In genomic region chr3:150784747-150785125, GRCh38 we compare ENCODE assay signal across 26 cellular contexts. TPM values are rescaled to one million over a fixed set of nuclear protein-coding genes. Genes with fewer than 3 reads are reported as not detected.
DNase-seq lines count a peak whose midpoint lies in the region; ATAC-seq lines count a peak whose summit lies in the region.
"Had no signal": no experiment of that assay in that cellular context is flagged by ENCODE, and none has a peak within 500 bp of the region (broad histone marks: within the 10 kb centered on the region; RNA-seq: fewer than 3 reads in every experiment).

No MANE protein-coding gene starts in this region.

- DNase-seq in activated naive CD4-positive, alpha-beta T cell treated with Interleukin-2 at 50 U/mL for 16 hours = no peak
- peak; percentile 20 for DNase-seq in MG63
- no peak for DNase-seq in activated naive CD8-positive, alpha-beta T cell treated with anti-CD3 and anti-CD28 coated beads for 36 hours
- no peak for DNase-seq in NCI-H1092 (lab: John Stamatoyannopoulos, UW)
- DNase-seq in NCI-H1436 treated with DMSO at 0.1 percent for 48 hours (lab: John Stamatoyannopoulos, UW) = no peak
- DNase-seq: activated CD4-positive, alpha-beta T cell treated with anti-CD3 and anti-CD28 coated beads, Interleukin-2, amount 50 U/mL, for 1 hour; caudate nucleus; COR-L47; DMS53; esophagus squamous epithelium; KBM-7; left colon; NCI-H146; NCI-H2107; NCI-H82; right cardiac atrium; SK-N-SH; stimulated activated CD4-positive, alpha-beta T cell treated with anti-CD3 and anti-CD28 coated beads, Interleukin-2, amount 100 ng/mL, for 24 hours; substantia nigra had no signal

- ATAC-seq in stimulated activated memory B cell treated with anti-CD40 and anti-IgM and Interleukin-4, amounts not matched to agents 10 μg/mL and 1 μg/mL and 100 μg/mL, for 72 hours = no peak
- ATAC-seq: left colon, right cardiac atrium had no signal

- H3K36me3 Mint-ChIP-seq in activated naive CD4-positive, alpha-beta T cell treated with anti-CD3 and anti-CD28 coated beads, Interleukin-2, amount 50 U/mL, for 24 hours = no peaks in the 10 kb centered on the region
- no peaks in the 10 kb centered on the region for H3K36me3 Mint-ChIP-seq in activated naive CD8-positive, alpha-beta T cell treated with anti-CD3 and anti-CD28 coated beads for 36 hours
- H3K36me3 Mint-ChIP-seq in stimulated activated memory B cell treated with anti-CD40 and anti-IgM and Interleukin-4, amounts not matched to agents 10 μg/mL and 1 μg/mL and 100 μg/mL, for 72 hours = no peaks in the 10 kb centered on the region
- H3K36me3 Mint-ChIP-seq: type B pancreatic cell had no signal

- no peaks in the 10 kb centered on the region for H3K27me3 ChIP-seq in MG63
- H3K27me3 ChIP-seq: ascending aorta had no signal

- no peaks in the 10 kb centered on the region for H3K9me3 Mint-ChIP-seq in activated naive CD4-positive, alpha-beta T cell treated with anti-CD3 and anti-CD28 coated beads, Interleukin-2, amount 50 U/mL, for 24 hours
- no peaks in the 10 kb centered on the region for H3K9me3 Mint-ChIP-seq in activated naive CD8-positive, alpha-beta T cell treated with anti-CD3 and anti-CD28 coated beads for 36 hours
- H3K9me3 Mint-ChIP-seq in stimulated activated memory B cell treated with anti-CD40 and anti-IgM and Interleukin-4, amounts not matched to agents 10 μg/mL and 1 μg/mL and 100 μg/mL, for 72 hours = no peaks in the 10 kb centered on the region
- H3K9me3 Mint-ChIP-seq: neural crest cell, type B pancreatic cell had no signal

- no peaks in the 10 kb centered on the region for H3K9me3 ChIP-seq in MG63
- H3K9me3 ChIP-seq: ascending aorta; BLaER1 treated with 17β-estradiol and CSF1 and Interleukin-3, amounts not matched to agents 10 nM and 100 nM; esophagus squamous epithelium; HAP-1; SK-N-SH had no signal

- peak overlapping the region; percentile 98 for H3K27ac Mint-ChIP-seq in activated naive CD4-positive, alpha-beta T cell treated with anti-CD3 and anti-CD28 coated beads, Interleukin-2, amount 50 U/mL, for 24 hours
- H3K27ac Mint-ChIP-seq in activated naive CD8-positive, alpha-beta T cell treated with anti-CD3 and anti-CD28 coated beads for 36 hours = peak overlapping the region; percentile 88
- H3K27ac Mint-ChIP-seq in stimulated activated memory B cell treated with anti-CD40 and anti-IgM and Interleukin-4, amounts not matched to agents 10 μg/mL and 1 μg/mL and 100 μg/mL, for 72 hours = peak overlapping the region; percentile 66
- H3K27ac Mint-ChIP-seq: type B pancreatic cell had no signal

- H3K36me3 ChIP-seq in MG63 = no peaks in the 10 kb centered on the region
- H3K36me3 ChIP-seq: ascending aorta; BLaER1 treated with 17β-estradiol and CSF1 and Interleukin-3, amounts not matched to agents 10 nM and 100 nM; esophagus squamous epithelium; HAP-1 had no signal

- peak overlapping the region; percentile 58 for H3K4me3 Mint-ChIP-seq in activated naive CD4-positive, alpha-beta T cell treated with anti-CD3 and anti-CD28 coated beads, Interleukin-2, amount 50 U/mL, for 24 hours
- no peak overlapping the region for H3K4me3 Mint-ChIP-seq in activated naive CD8-positive, alpha-beta T cell treated with anti-CD3 and anti-CD28 coated beads for 36 hours
- H3K4me3 Mint-ChIP-seq in stimulated activated memory B cell treated with anti-CD40 and anti-IgM and Interleukin-4, amounts not matched to agents 10 μg/mL and 1 μg/mL and 100 μg/mL, for 72 hours = no peak overlapping the region
- H3K4me3 Mint-ChIP-seq: neural crest cell, type B pancreatic cell had no signal

- H3K27me3 Mint-ChIP-seq in activated naive CD4-positive, alpha-beta T cell treated with anti-CD3 and anti-CD28 coated beads, Interleukin-2, amount 50 U/mL, for 24 hours = no peaks in the 10 kb centered on the region
- H3K27me3 Mint-ChIP-seq in activated naive CD8-positive, alpha-beta T cell treated with anti-CD3 and anti-CD28 coated beads for 36 hours = peaks cover 18% of the 10 kb centered on the region
- peaks cover 11% of the 10 kb centered on the region for H3K27me3 Mint-ChIP-seq in stimulated activated memory B cell treated with anti-CD40 and anti-IgM and Interleukin-4, amounts not matched to agents 10 μg/mL and 1 μg/mL and 100 μg/mL, for 72 hours

- H3K4me3 ChIP-seq in MG63 = no peak overlapping the region
- H3K4me3 ChIP-seq: ascending aorta; BLaER1 treated with 17β-estradiol and CSF1 and Interleukin-3, amounts not matched to agents 10 nM and 100 nM; esophagus squamous epithelium; HAP-1 had no signal

- H3K4me1 Mint-ChIP-seq in activated naive CD4-positive, alpha-beta T cell treated with anti-CD3 and anti-CD28 coated beads, Interleukin-2, amount 50 U/mL, for 24 hours = peaks cover 44% of the 10 kb centered on the region
- H3K4me1 Mint-ChIP-seq in activated naive CD8-positive, alpha-beta T cell treated with anti-CD3 and anti-CD28 coated beads for 36 hours = peaks cover 31% of the 10 kb centered on the region
- peaks cover 14% of the 10 kb centered on the region for H3K4me1 Mint-ChIP-seq in stimulated activated memory B cell treated with anti-CD40 and anti-IgM and Interleukin-4, amounts not matched to agents 10 μg/mL and 1 μg/mL and 100 μg/mL, for 72 hours

RNA-seq across cellular contexts. Expression of gene SIAH2, which starts 21.8 kb away (rescaled TPM):
- 27.4 and 31.3 TPM in 2 replicates for total RNA-seq in MG63 (2014; rRNA removed; shearing (Covaris generic); ENCODE audit: low replicate concordance)
- total RNA-seq in activated naive CD8-positive, alpha-beta T cell treated with anti-CD3 and anti-CD28 coated beads for 36 hours = 10 to 100 TPM; 89.1 to 94.4 TPM
